In the genomic region with DNA sequence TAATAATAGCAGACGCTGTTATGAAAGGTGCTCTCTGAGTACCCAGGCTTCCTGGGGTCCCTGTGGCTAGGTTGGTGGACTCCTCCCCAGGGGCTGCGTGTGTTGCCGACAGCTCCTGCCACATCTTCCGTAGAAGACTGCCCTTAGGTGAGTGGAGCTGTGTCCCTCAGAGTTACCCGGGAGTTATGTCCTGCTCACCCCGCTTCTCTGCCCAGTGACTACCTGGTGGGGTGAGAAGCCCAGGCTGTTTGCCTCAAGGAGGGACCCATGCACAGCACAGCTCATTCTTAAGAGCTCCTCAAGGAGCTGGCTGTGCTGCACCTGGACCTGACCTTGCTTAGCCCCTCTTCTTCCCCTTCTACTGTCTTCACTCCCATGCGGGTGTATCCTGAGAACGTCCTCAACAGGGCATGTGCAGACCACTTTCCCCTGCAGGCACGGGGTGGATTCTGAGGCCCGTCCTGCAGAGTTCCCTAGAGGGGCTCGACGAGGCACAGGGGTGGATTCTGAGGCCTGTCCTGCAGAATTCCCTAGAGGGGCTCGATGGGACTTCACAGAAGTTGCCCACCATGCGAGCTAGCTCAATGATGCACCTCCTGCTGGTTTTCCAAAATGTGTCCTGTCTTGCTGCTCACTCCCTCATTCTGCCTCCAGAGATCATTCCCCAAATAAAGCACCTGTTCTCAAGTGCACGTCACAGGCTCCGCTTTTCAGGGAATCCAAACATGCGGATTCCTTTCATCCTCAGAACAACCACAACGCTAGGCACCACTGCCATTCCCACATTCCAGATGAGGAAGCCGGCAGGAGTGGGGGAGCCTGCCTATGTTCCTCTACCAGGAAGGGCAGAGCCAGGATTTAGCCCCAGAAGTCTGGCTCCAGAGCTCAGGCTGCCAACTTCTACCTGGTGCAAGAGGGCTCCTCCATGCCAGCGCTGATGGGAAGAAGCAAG, we compare ENCODE assay signal across 4 cellular contexts.
"Had no signal": no experiment of that assay in that cellular context is flagged by ENCODE, and none has a peak within 500 bp of the region (broad histone marks: within the 10 kb centered on the region; RNA-seq: fewer than 3 reads in every experiment).

No MANE protein-coding gene starts in this region.

- H3K27ac Mint-ChIP-seq: GM23338 had no signal

- H3K4me1 Mint-ChIP-seq: GM23338, H9 had no signal

- DNase-seq: H9, HCEC 1CT, IMR-90 had no signal

- H3K4me3 Mint-ChIP-seq: GM23338, H9 had no signal

- ATAC-seq: GM23338 had no signal
